8 cellular contexts compared by ENCODE assay signal in the genomic region with DNA sequence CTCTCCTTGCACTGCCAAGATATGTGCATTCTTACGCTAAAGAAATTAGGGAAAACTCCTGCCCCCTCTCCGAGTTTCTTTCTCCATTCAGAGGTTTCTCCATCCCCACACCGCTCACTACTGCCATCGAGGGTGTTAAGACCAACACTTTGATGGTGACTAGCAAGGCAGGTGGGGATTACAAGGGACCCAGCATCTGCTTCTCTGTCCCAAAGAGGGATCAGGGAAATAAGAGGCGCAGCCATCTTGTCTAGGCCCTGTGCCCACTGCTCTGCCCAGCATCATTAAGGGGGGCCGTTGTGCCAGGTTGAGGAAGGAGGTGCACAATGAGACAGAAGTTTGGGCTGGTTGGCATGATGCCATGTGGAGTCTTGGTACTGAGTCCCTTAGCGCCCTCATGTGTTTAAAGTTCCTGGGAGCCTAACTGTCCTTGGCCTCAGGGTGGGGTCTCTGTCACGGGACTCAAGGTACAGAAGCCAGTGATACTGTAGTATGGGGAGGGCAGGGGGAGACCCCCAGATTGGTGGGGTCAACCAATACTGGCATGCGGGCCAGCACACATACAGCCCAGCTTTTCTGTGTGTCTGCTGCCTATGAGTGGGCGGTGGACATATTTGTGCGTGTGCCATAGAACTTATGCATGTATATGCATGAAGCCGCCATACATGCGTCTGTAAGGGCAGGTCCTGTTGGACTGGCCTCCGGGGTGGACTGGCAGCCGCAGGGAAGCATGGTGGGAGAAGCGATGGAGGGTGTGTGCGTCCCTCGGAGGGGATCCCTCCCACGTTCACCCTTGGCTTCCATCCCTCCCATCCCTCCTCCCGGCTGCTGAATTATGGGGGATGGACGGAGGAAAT. TPM values are rescaled to one million over a fixed set of nuclear protein-coding genes. Genes with fewer than 3 reads are reported as not detected.
DNase-seq lines count a peak whose midpoint lies in the region; ATAC-seq, FAIRE-seq and TF ChIP-seq lines count a peak whose summit lies in the region.

No MANE protein-coding gene starts in this region.

- no peak overlapping the region for H3K9ac ChIP-seq in PC-3 (ENCODE audit: low read length)

- H3K4me1 ChIP-seq in PC-3 (ENCODE audit: insufficient read depth, low read length) (peaks cover 69% of the 10 kb centered on the region), mucosa of descending colon (ENCODE audit: low read depth) (peaks cover 63% of the 10 kb centered on the region)

- peaks cover 41% of the 10 kb centered on the region for H3K27me3 ChIP-seq in PC-3 (ENCODE audit: low read length)

- no peaks in the 10 kb centered on the region for H3K9me3 ChIP-seq in PC-3 (ENCODE audit: low read length)
- H3K9me3 ChIP-seq in mucosa of descending colon = no peaks in the 10 kb centered on the region

- DNase-seq in DMS153 (lab: John Stamatoyannopoulos, UW) = peak; percentile 49
- no peak for DNase-seq in DMS153 treated with DMSO at 0.1 percent for 48 hours (lab: John Stamatoyannopoulos, UW; ENCODE audit: unreplicated experiment)
- DNase-seq in PC-3 = peak; percentile 71
- DNase-seq in cardiac fibroblast (ENCODE audit: low read depth in 2 of 2) = peak; percentile 50 to 53
- DNase-seq in mucosa of descending colon = peak; percentile 65 to 85 (median 71)
- no peak for DNase-seq in HuH-7.5 (ENCODE audit: low spot score)
- no peak for DNase-seq in HTR-8/SVneo (ENCODE audit: insufficient read length, low spot score)

- H3K27ac ChIP-seq in PC-3 (ENCODE audit: low read length) = no peak overlapping the region

- H3F3A ChIP-seq in PC-3 (ENCODE audit: low read length, unreplicated experiment) = no peaks in the 10 kb centered on the region

- FAIRE-seq in HTR-8/SVneo (lab: Jason Lieb, UNC) = no peak

- no TSS peak for BruUV-seq in PC-3 (replicated peaks; lab: Mats Ljungman, UMichigan)

- peak; percentile 61 for TF ChIP-seq CTCF in PC-3 (conservative IDR thresholded peaks at IDR 0.05; ENCODE audit: low read depth, low read length)
- TF ChIP-seq CTCF in cardiac fibroblast (IDR thresholded peaks at IDR 0.05; ENCODE audit: low read depth, low read length) = peak; percentile 35
- no peak for TF ChIP-seq CTCF in mucosa of descending colon (IDR thresholded peaks at IDR 0.05)

- intact Hi-C loops in PC-3 (cut with micrococcal nuclease) (loop anchor here (1.0 to 2.0 kb wide), 3 partner anchors 21 to 81 kb away; partner anchors contain the start of genes EFNA4 and ZBTB7B), mucosa of descending colon (cut with DNase I, micrococcal nuclease) (no loop called here)

- H3K36me3 ChIP-seq in PC-3 (ENCODE audit: low read depth, low read length) (no peaks in the 10 kb centered on the region), mucosa of descending colon (ENCODE audit: low read depth) (no peaks in the 10 kb centered on the region)

- H3K4me3 ChIP-seq in PC-3 (ENCODE audit: low read length) = peak overlapping the region; percentile 73
- peak overlapping the region; percentile 69 to 79 for H3K4me3 ChIP-seq in cardiac fibroblast (replicated peaks in 1 of 2; ENCODE audit: low read depth in 2 of 2, low read length in 2 of 2)
- H3K4me3 ChIP-seq in mucosa of descending colon = no peak overlapping the region

- ATAC-seq in GM21737 (IDR thresholded peaks at IDR 0.05; ENCODE audit: unreplicated experiment) (peak; percentile 6), PC-3 (no peak; the same call in 1 of the 2 replicates), mucosa of descending colon (no peak)

- CTCF ChIA-PET in PC-3 (lab: Charles Lee) = interaction anchor here (0.6 to 1.8 kb wide), 13 partner anchors 14 to 524 kb away, joined by 3 to 41 read pairs (median 9); partner anchors contain the start of genes ADAM15, EFNA4, KRTCAP2 and PMVK

- H2AFZ ChIP-seq in PC-3 (ENCODE audit: low read length) = peak overlapping the region; percentile 96

- no peaks in the 10 kb centered on the region for H3K79me2 ChIP-seq in PC-3 (ENCODE audit: low read length)

- POLR2A ChIA-PET in PC-3 (lab: Charles Lee; ENCODE audit: unreplicated experiment) = interaction anchor here (0.6 kb wide), 1 partner anchor 238 kb away, joined by 5 read pairs; no protein-coding TSS in a partner anchor

- H4K20me1 ChIP-seq in PC-3 (ENCODE audit: low read length) = no peaks in the 10 kb centered on the region

- no peaks in the 10 kb centered on the region for H3K9me2 ChIP-seq in PC-3 (replicated peaks; ENCODE audit: low read length)

- peak overlapping the region; percentile 99 for H3K4me2 ChIP-seq in PC-3 (ENCODE audit: low read length)

RNA-seq across cellular contexts. Expression of gene EFNA3, which starts 5.5 kb away (rescaled TPM):
- total RNA-seq in PC-3 (2014; rRNA removed) (16.2 and 23.5 TPM in 2 replicates), mucosa of descending colon (10 to 100 TPM in 1 of 3 donors, 1 to 10 TPM in 2; 2.1 to 17.4 (median 5.6) TPM)

RNA-seq across cellular contexts. Expression of gene EFNA4, which starts 20.6 kb away (rescaled TPM):
- 36.7 and 37.4 TPM in 2 replicates for total RNA-seq in PC-3 (2014; rRNA removed)
- 10 to 100 TPM; 12.3 to 27.2 (median 26.4) TPM for total RNA-seq in mucosa of descending colon

RNA-seq across cellular contexts. Expression of gene ADAM15, which starts 33.0 kb away (rescaled TPM):
- total RNA-seq in PC-3 (2014; rRNA removed) = 334 and 384 TPM in 2 replicates
- 100 to 1,000 TPM in 1 of 3 donors, 10 to 100 TPM in 2; 71.8 to 148 (median 79.7) TPM for total RNA-seq in mucosa of descending colon

RNA-seq across cellular contexts. Expression of gene EFNA1, which starts 43.6 kb away (rescaled TPM):
- total RNA-seq in PC-3 (2014; rRNA removed) = 29.4 and 49.9 TPM in 2 replicates
- 100 to 1,000 TPM in 2 of 3 donors, 10 to 100 TPM in 1; 46.3 to 198 (median 110) TPM for total RNA-seq in mucosa of descending colon

RNA-seq across cellular contexts. Expression of gene DCST1, which starts 50.5 kb away (rescaled TPM):
- total RNA-seq in PC-3 (2014; rRNA removed) (not detected in 2 replicates), mucosa of descending colon (under 1 TPM in 2 of 3 donors, not detected in 1; 0.19 to 0.20 TPM)

Comparison
In these comparisons a context has a peak if more than half of its experiments do, and no peak if none do; other contexts are left out.
1. DNase-seq: peak in DMS153 (single experiment), PC-3 (single experiment), cardiac fibroblast (2 of 2) and mucosa of descending colon (3 of 3); none in DMS153 treated with DMSO at 0.1 percent for 48 hours (single experiment), HuH-7.5 (single experiment) and HTR-8/SVneo (single experiment).